25 cellular contexts compared by ENCODE assay signal in the genomic region with DNA sequence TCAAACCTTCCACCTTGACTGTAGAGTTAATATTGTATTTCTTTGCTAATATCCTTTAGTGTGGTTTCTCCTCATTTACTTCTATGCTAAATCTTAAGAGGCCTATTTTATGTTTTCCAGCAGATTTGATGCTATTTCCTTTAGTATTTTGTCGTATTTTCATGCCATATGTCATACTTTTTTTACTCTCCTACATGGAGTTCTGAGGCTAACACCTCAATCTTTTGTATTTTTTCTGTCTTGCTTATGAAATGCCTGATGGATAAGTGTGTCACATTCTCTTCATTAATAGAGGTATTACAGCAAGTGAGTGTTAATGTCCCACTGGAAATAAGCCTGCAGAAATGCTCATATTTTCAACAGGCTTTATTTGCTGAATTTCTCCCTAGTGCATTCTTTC.
"Had no signal": no experiment of that assay in that cellular context is flagged by ENCODE, and none has a peak within 500 bp of the region (broad histone marks: within the 10 kb centered on the region; RNA-seq: fewer than 3 reads in every experiment).

No MANE protein-coding gene starts in this region.

- H2AFZ ChIP-seq: hepatocyte had no signal

- DNase-seq: kidney; left ventricle myocardium inferior; mesendoderm; naive B cell; natural killer cell; nephron progenitor cell; ovary; right lobe of liver; stimulated activated CD4-positive, alpha-beta T cell treated with anti-CD3 and anti-CD28 coated beads, Interleukin-15, amount 100 ng/mL, for 24 hours; stimulated activated CD4-positive, alpha-beta T cell treated with anti-CD3 and anti-CD28 coated beads, Interleukin-2, amount 100 ng/mL, for 24 hours; stimulated activated CD4-positive, alpha-beta T cell treated with anti-CD3 and anti-CD28 coated beads, Interleukin-4, amount 100 ng/mL, for 1 hour; stimulated activated naive B cell treated with anti-CD40 and anti-IgM and Interleukin-4, amounts not matched to agents 10 μg/mL and 1 μg/mL and 100 μg/mL, for 72 hours; stimulated activated naive CD8-positive, alpha-beta T cell treated with anti-CD3 and anti-CD28 coated beads, Interleukin-15, Interleukin-2, amounts not matched to agents 100 U/mL and 50 U/mL, for 24 hours; stomach; testis; thyroid gland; transverse colon; upper lobe of left lung had no signal

- H3K4me2 ChIP-seq: hepatocyte, smooth muscle cell had no signal

- H3K9me3 Mint-ChIP-seq: mesothelial cell of epicardium; naive B cell; natural killer cell; nephron progenitor cell; stimulated activated naive B cell treated with anti-CD40 and anti-IgM and Interleukin-4, amounts not matched to agents 10 μg/mL and 1 μg/mL and 100 μg/mL, for 72 hours had no signal

- H3K4me3 ChIP-seq: hepatocyte, left ventricle myocardium inferior, lung, ovary, right atrium auricular region, right lobe of liver, smooth muscle cell, stomach, testis, thyroid gland, transverse colon, upper lobe of left lung, vagina had no signal

- H3K36me3 Mint-ChIP-seq: mesothelial cell of epicardium; naive B cell; natural killer cell; stimulated activated naive B cell treated with anti-CD40 and anti-IgM and Interleukin-4, amounts not matched to agents 10 μg/mL and 1 μg/mL and 100 μg/mL, for 72 hours had no signal

- H3K27ac ChIP-seq: hepatocyte, left ventricle myocardium inferior, ovary, right atrium auricular region, right lobe of liver, stomach, testis, thyroid gland, transverse colon, upper lobe of left lung, vagina had no signal

- H3K27me3 Mint-ChIP-seq: progenitor cell of endocrine pancreas had no signal

- H3K4me1 Mint-ChIP-seq: nephron progenitor cell had no signal

- H3K36me3 ChIP-seq: left ventricle myocardium inferior, ovary, right atrium auricular region, right lobe of liver, stomach, thyroid gland, transverse colon, upper lobe of left lung, vagina had no signal

- ATAC-seq: natural killer cell; right lobe of liver; stimulated activated naive B cell treated with anti-CD40 and anti-IgM and Interleukin-4, amounts not matched to agents 10 μg/mL and 1 μg/mL and 100 μg/mL, for 72 hours; stimulated activated naive CD8-positive, alpha-beta T cell treated with anti-CD3 and anti-CD28 coated beads, Interleukin-15, Interleukin-2, amounts not matched to agents 100 U/mL and 50 U/mL, for 24 hours had no signal

- H3K27ac Mint-ChIP-seq: mesothelial cell of epicardium; natural killer cell; nephron progenitor cell; progenitor cell of endocrine pancreas; stimulated activated naive B cell treated with anti-CD40 and anti-IgM and Interleukin-4, amounts not matched to agents 10 μg/mL and 1 μg/mL and 100 μg/mL, for 72 hours had no signal

- H3K4me3 Mint-ChIP-seq: mesothelial cell of epicardium; naive B cell; natural killer cell; nephron progenitor cell; stimulated activated naive B cell treated with anti-CD40 and anti-IgM and Interleukin-4, amounts not matched to agents 10 μg/mL and 1 μg/mL and 100 μg/mL, for 72 hours had no signal

- H3K4me1 ChIP-seq: left ventricle myocardium inferior, right atrium auricular region, testis, upper lobe of left lung, vagina had no signal

- H3K27me3 ChIP-seq: hepatocyte, ovary, right atrium auricular region, right lobe of liver, stomach, testis, thyroid gland, transverse colon, upper lobe of left lung, vagina had no signal

- H3K9me3 ChIP-seq: left ventricle myocardium inferior, ovary, right atrium auricular region, right lobe of liver, stomach, testis, thyroid gland, transverse colon, upper lobe of left lung, vagina had no signal
